Comparison of ENCODE assay signal across 10 cellular contexts in the genomic region with DNA sequence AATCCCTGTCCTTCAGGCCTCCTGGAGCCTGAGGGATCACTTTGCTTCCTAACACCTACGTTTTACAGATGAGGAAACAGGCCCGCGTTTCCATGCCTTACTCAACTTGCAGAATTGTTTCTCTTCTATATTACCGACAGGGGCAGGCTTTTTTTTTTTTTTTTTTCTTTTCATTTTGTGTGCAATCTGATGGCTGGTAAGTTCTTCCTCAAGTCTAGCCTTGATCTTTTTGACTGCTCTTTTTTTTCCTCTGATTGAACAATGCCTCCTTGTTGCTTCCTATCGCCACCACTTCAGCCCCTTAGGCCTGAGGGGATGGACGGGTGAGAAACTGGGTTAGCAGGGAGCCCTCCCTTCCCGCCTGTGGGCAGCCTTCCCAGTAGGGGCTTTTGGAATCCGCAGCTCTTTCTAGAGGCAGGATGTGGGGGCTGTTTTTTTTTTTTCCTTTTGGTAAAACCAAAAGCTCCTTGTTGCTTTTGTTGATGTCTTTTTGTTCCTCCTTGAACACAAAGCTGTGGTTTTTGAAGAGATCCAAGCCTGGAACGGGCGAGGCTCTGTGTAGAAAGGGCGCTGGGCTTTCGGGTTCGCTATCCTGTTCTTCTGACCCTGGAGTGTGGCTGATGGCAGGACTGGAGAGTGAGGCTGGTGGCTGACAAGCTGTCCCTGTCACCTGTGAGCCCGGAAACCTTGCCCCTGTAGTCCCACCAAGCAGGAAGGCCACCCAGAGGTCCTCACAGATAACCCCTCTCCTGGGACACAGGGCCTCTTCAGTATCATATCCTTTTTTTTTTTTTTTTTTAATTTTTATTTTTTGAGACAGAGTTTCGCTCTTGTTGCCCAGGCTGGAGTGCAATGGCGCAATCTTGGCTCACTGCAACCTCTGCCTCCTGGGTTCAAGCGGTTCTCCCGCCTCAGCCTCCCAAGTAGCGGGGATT. TPM values are rescaled to one million over a fixed set of nuclear protein-coding genes. Genes with fewer than 3 reads are reported as not detected.
DNase-seq lines count a peak whose midpoint lies in the region; ATAC-seq, FAIRE-seq and TF ChIP-seq lines count a peak whose summit lies in the region.
"Had no signal": no experiment of that assay in that cellular context is flagged by ENCODE, and none has a peak within 500 bp of the region (broad histone marks: within the 10 kb centered on the region; RNA-seq: fewer than 3 reads in every experiment).

No MANE protein-coding gene starts in this region.

- FAIRE-seq in HepG2 (lab: Jason Lieb, UNC) (no peak), GM19239 (lab: Jason Lieb, UNC) (no peak)

- no peak overlapping the region for H3K4me2 ChIP-seq in HepG2 (ENCODE audit: low read depth, low read length)

- no peaks in the 10 kb centered on the region for H3K27me3 ChIP-seq in HepG2 (ENCODE audit: control insufficient read depth in 1 of 2, insufficient read depth in 2 of 2, low read length in 2 of 2)
- H3K27me3 ChIP-seq in upper lobe of right lung: no peaks in the 10 kb centered on the region

- POLR2A ChIA-PET in MCF 10A (lab: Yijun Ruan, JAX): interaction anchor here (1.1 kb wide), 1 partner anchor 14 kb away, joined by 4 read pairs; a partner anchor contains a TSS
- POLR2A ChIA-PET in HepG2 (lab: Yijun Ruan, JAX): interaction anchor here (2.6 to 3.8 kb wide), 2 partner anchors 13 to 15 kb away, joined by 11 to 18 read pairs; a partner anchor contains a TSS

- H3K4me1 ChIP-seq in HepG2 (ENCODE audit: insufficient read depth, low read length): peaks cover 56% of the 10 kb centered on the region
- H3K4me1 ChIP-seq in upper lobe of right lung: peaks cover 74% of the 10 kb centered on the region

- TF ChIP-seq CTCF in MCF 10A (IDR thresholded peaks at IDR 0.05; ENCODE audit: unreplicated experiment) (no peak), HepG2 (CRISPR knock-in tag; IDR thresholded peaks at IDR 0.05) (no peak), upper lobe of right lung (IDR thresholded peaks at IDR 0.05) (no peak)

- peak overlapping the region; percentile 63 to 80 for H3K4me3 Mint-ChIP-seq in activated T-cell treated with anti-CD3 and anti-CD28 coated beads, Interleukin-2, amount 50 U/mL, for 72 hours
- no peak overlapping the region for H3K4me3 Mint-ChIP-seq in MCF 10A (ENCODE audit: unreplicated experiment)

- no peak overlapping the region for H3K9ac ChIP-seq in HepG2 (ENCODE audit: insufficient read depth, low read depth, low read length)

- H3K4me1 Mint-ChIP-seq in activated T-cell treated with anti-CD3 and anti-CD28 coated beads, Interleukin-2, amount 50 U/mL, for 72 hours (ENCODE audit: low read depth): peaks cover 87% of the 10 kb centered on the region
- peaks cover 28% of the 10 kb centered on the region for H3K4me1 Mint-ChIP-seq in MCF 10A (ENCODE audit: insufficient read depth, unreplicated experiment)

- no peak for TF ChIP-seq RAD21 in HepG2 (CRISPR knock-in tag; IDR thresholded peaks at IDR 0.05)

- no peaks in the 10 kb centered on the region for H3K27me3 Mint-ChIP-seq in activated T-cell treated with anti-CD3 and anti-CD28 coated beads, Interleukin-2, amount 50 U/mL, for 72 hours (ENCODE audit: low read depth)
- no peaks in the 10 kb centered on the region for H3K27me3 Mint-ChIP-seq in MCF 10A (ENCODE audit: insufficient read depth, unreplicated experiment)

- H3K9me3 ChIP-seq in HepG2 (ENCODE audit: low read length) (no peaks in the 10 kb centered on the region), upper lobe of right lung (no peaks in the 10 kb centered on the region)

- ATAC-seq in activated T-cell treated with anti-CD3 and anti-CD28 coated beads, Interleukin-2, amount 50 U/mL, for 72 hours (replicated peaks in 1 of 2): no peak
- ATAC-seq in HepG2 (no peak), upper lobe of right lung (no peak), HG03342 (IDR thresholded peaks at IDR 0.05; ENCODE audit: unreplicated experiment) (no peak)

- H4K20me1 ChIP-seq in HepG2 (ENCODE audit: insufficient read depth, low read length): peaks cover 53% of the 10 kb centered on the region

- CTCF ChIA-PET in MCF 10A (lab: Yijun Ruan, JAX) (interaction anchor here (0.6 to 1.0 kb wide), 2 partner anchors 13 to 111 kb away, joined by 4 to 5 read pairs; no protein-coding TSS in a partner anchor), HepG2 (lab: Yijun Ruan, JAX; ENCODE audit: low intra/inter-chr PET ratio, low total read pairs) (no interaction called here)

- TF ChIP-seq POLR2A in HepG2 (IDR thresholded peaks at IDR 0.05; ENCODE audit: insufficient read depth in 1 of 2, low read depth in 2 of 2, low read length in 2 of 2): no peak

- H3K36me3 Mint-ChIP-seq in activated T-cell treated with anti-CD3 and anti-CD28 coated beads, Interleukin-2, amount 50 U/mL, for 72 hours (ENCODE audit: insufficient read depth in 2 of 2): peaks cover 6 to 20% of the 10 kb centered on the region in 2 donors
- H3K36me3 Mint-ChIP-seq in MCF 10A (ENCODE audit: insufficient read depth, unreplicated experiment): peaks cover 49% of the 10 kb centered on the region

- peak overlapping the region; percentile 21 for H3K27ac ChIP-seq in HepG2 (ENCODE audit: extremely low read length, insufficient read depth, low read length)
- H3K27ac ChIP-seq in upper lobe of right lung: peak overlapping the region; percentile 63
- H3K27ac ChIP-seq: C4-2B had no signal

- 95% methylated on average over 19 of the region's 19 CpGs for WGBS in HepG2 (ENCODE audit: low lambda C conversion rate)

- H3K36me3 ChIP-seq in HepG2 (replicated peaks in 1 of 2; ENCODE audit: control insufficient read depth in 1 of 2, insufficient read depth in 2 of 2, low read length in 2 of 2) (peaks cover 64 to 87% of the 10 kb centered on the region in 2 experiments), upper lobe of right lung (peaks cover 59% of the 10 kb centered on the region)

- no peak for DNase-seq in activated T-cell treated with anti-CD3 and anti-CD28 coated beads, Interleukin-2, amount 50 U/mL, for 72 hours
- no peak for DNase-seq in activated T-cell treated with anti-CD3 and anti-CD28 coated beads, Interleukin-2, amount 50 U/mL, for 48 hours
- DNase-seq in MCF 10A (ENCODE audit: unreplicated experiment) (no peak), HepG2 (ENCODE audit: low spot score) (no peak), upper lobe of right lung (no peak), GM19239 (ENCODE audit: insufficient read length, low spot score) (no peak)
- no peak for DNase-seq in stimulated activated CD4-positive, alpha-beta T cell treated with anti-CD3 and anti-CD28 coated beads, Interleukin-2, amount 100 ng/mL, for 24 hours
- DNase-seq: activated CD4-positive, CD25-positive, alpha-beta regulatory T cell had no signal

- no peak overlapping the region for H3K4me3 ChIP-seq in HepG2 (replicated peaks in 1 of 3; ENCODE audit: insufficient read depth in 1 of 3, low read depth in 2 of 3, low read length in 3 of 3)
- no peak overlapping the region for H3K4me3 ChIP-seq in upper lobe of right lung

- TF ChIP-seq EP300 in HepG2 (IDR thresholded peaks at IDR 0.05; ENCODE audit: low read depth in 2 of 2, low read length in 2 of 2) (no peak), HepG2 (CRISPR knock-in tag; IDR thresholded peaks at IDR 0.05; ENCODE audit: borderline replicate concordance) (no peak)

- intact Hi-C loops in MCF 10A (cut with micrococcal nuclease): no loop called here
- intact Hi-C loops in HepG2 (cut with micrococcal nuclease; ENCODE audit: unreplicated experiment): no loop called here
- intact Hi-C loops in upper lobe of right lung (cut with DNase I): no loop called here

- in situ Hi-C loops in HepG2 (cut with HindIII; ENCODE audit: extremely low pct_ligation_motif_present, low pct_unique_long_range_greater_than_20kb): no loop called here

- peaks cover 66% of the 10 kb centered on the region for H3K79me2 ChIP-seq in HepG2 (ENCODE audit: insufficient read depth, low read length)

- peak overlapping the region; percentile 96 for H3K27ac Mint-ChIP-seq in activated T-cell treated with anti-CD3 and anti-CD28 coated beads, Interleukin-2, amount 50 U/mL, for 72 hours
- H3K27ac Mint-ChIP-seq in MCF 10A (ENCODE audit: low read depth, unreplicated experiment): peak overlapping the region; percentile 77

- no peaks in the 10 kb centered on the region for H3K9me3 Mint-ChIP-seq in activated T-cell treated with anti-CD3 and anti-CD28 coated beads, Interleukin-2, amount 50 U/mL, for 72 hours
- no peaks in the 10 kb centered on the region for H3K9me3 Mint-ChIP-seq in MCF 10A (ENCODE audit: unreplicated experiment)

- no peak overlapping the region for H2AFZ ChIP-seq in HepG2 (ENCODE audit: low read length)

- BruUV-seq in MCF 10A (replicated peaks; lab: Mats Ljungman, UMichigan) (no TSS peak), HepG2 (replicated peaks; lab: Mats Ljungman, UMichigan) (no TSS peak)

RNA-seq across cellular contexts. Expression of a gene that starts 14.0 kb away (rescaled TPM):
- total RNA-seq in activated T-cell treated with anti-CD3 and anti-CD28 coated beads, Interleukin-2, amount 50 U/mL, for 72 hours: 100 to 1,000 TPM; 160 to 172 TPM
- total RNA-seq in MCF 10A (2022) (65.1 and 68.1 TPM in 2 replicates), HepG2 (2016; rRNA removed; fragmentation: Illumina TruSeq; extraction: Trizol) (97.0 and 110 TPM in 2 replicates), upper lobe of right lung (158 TPM)
- 9.8 and 10.1 TPM in 2 replicates for total RNA-seq in HepG2 (2016; cell fraction: cytosol; rRNA removed; fragmentation: Illumina TruSeq; extraction: Trizol; ENCODE audit: low read depth)
- total RNA-seq in HepG2 (2016; cell fraction: insoluble cytoplasmic fraction; rRNA removed; fragmentation: Illumina TruSeq; extraction: Trizol): 92.3 and 97.2 TPM in 2 replicates
- 38.1 and 38.7 TPM in 2 replicates for total RNA-seq in HepG2 (2016; cell fraction: membrane; rRNA removed; fragmentation: Illumina TruSeq; extraction: Trizol)
- total RNA-seq in HepG2 (2016; cell fraction: nucleus; rRNA removed; fragmentation: Illumina TruSeq; extraction: Trizol): 62.5 and 68.5 TPM in 2 replicates
- 70.1 and 80.4 TPM in 2 replicates for polyA plus RNA-seq in HepG2 (2011; rRNA removed)
- polyA plus RNA-seq in HepG2 (2011; cell fraction: cytosol; rRNA removed): 81.9 and 127 TPM in 2 replicates
- polyA plus RNA-seq in HepG2 (2011; cell fraction: nucleus; rRNA removed): 107 and 129 TPM in 2 replicates
- polyA plus RNA-seq in HepG2 (2012): 82.2 and 85.9 TPM in 2 replicates
- 7.2 and 8.1 TPM in 2 replicates for polyA plus RNA-seq in HepG2 (2016; cell fraction: cytosol; fragmentation: Illumina TruSeq; extraction: Trizol; ENCODE audit: low read depth)
- 138 and 161 TPM in 2 replicates for polyA plus RNA-seq in HepG2 (2016; cell fraction: insoluble cytoplasmic fraction; fragmentation: Illumina TruSeq; extraction: Trizol; ENCODE audit: low read depth)
- polyA plus RNA-seq in HepG2 (2016; cell fraction: membrane; fragmentation: Illumina TruSeq; extraction: Trizol; ENCODE audit: low read depth): 25.1 and 28.1 TPM in 2 replicates
- 109 and 113 TPM in 2 replicates for polyA plus RNA-seq in HepG2 (2016; cell fraction: nucleus; fragmentation: Illumina TruSeq; extraction: Trizol; ENCODE audit: insufficient read depth, low read depth)
- polyA minus RNA-seq in HepG2 (2011; rRNA and poly(A)+ RNA removed; ENCODE audit: low replicate concordance): 136 and 189 TPM in 2 replicates
- polyA minus RNA-seq in HepG2 (2011; cell fraction: cytosol; rRNA and poly(A)+ RNA removed): 107 and 130 TPM in 2 replicates
- 49.2 and 50.4 TPM in 2 replicates for polyA minus RNA-seq in HepG2 (2011; cell fraction: nucleus; rRNA and poly(A)+ RNA removed)

RNA-seq across cellular contexts. Expression of a gene that starts 30.3 kb away (rescaled TPM):
- total RNA-seq in activated T-cell treated with anti-CD3 and anti-CD28 coated beads, Interleukin-2, amount 50 U/mL, for 72 hours: 1,000 to 10,000 TPM; 1,230 to 1,505 TPM
- total RNA-seq in MCF 10A (2022) (1,891 and 2,060 TPM in 2 replicates), HepG2 (2016; rRNA removed; fragmentation: Illumina TruSeq; extraction: Trizol) (2,790 and 3,298 TPM in 2 replicates), upper lobe of right lung (1,142 TPM)
- total RNA-seq in HepG2 (2016; cell fraction: cytosol; rRNA removed; fragmentation: Illumina TruSeq; extraction: Trizol; ENCODE audit: low read depth): 4,051 and 4,588 TPM in 2 replicates
- total RNA-seq in HepG2 (2016; cell fraction: insoluble cytoplasmic fraction; rRNA removed; fragmentation: Illumina TruSeq; extraction: Trizol): 2,655 and 3,446 TPM in 2 replicates
- total RNA-seq in HepG2 (2016; cell fraction: membrane; rRNA removed; fragmentation: Illumina TruSeq; extraction: Trizol): 6,899 and 6,901 TPM in 2 replicates
- total RNA-seq in HepG2 (2016; cell fraction: nucleus; rRNA removed; fragmentation: Illumina TruSeq; extraction: Trizol): 995 and 1,125 TPM in 2 replicates
- polyA plus RNA-seq in HepG2 (2011; rRNA removed): 4,288 and 4,860 TPM in 2 replicates
- 4,164 and 5,084 TPM in 2 replicates for polyA plus RNA-seq in HepG2 (2011; cell fraction: cytosol; rRNA removed)
- 680 and 915 TPM in 2 replicates for polyA plus RNA-seq in HepG2 (2011; cell fraction: nucleus; rRNA removed)
- polyA plus RNA-seq in HepG2 (2012): 4,457 and 5,527 TPM in 2 replicates
- 5,325 and 6,272 TPM in 2 replicates for polyA plus RNA-seq in HepG2 (2016; cell fraction: cytosol; fragmentation: Illumina TruSeq; extraction: Trizol; ENCODE audit: low read depth)
- polyA plus RNA-seq in HepG2 (2016; cell fraction: insoluble cytoplasmic fraction; fragmentation: Illumina TruSeq; extraction: Trizol; ENCODE audit: low read depth): 3,877 and 3,973 TPM in 2 replicates
- 7,669 and 7,726 TPM in 2 replicates for polyA plus RNA-seq in HepG2 (2016; cell fraction: membrane; fragmentation: Illumina TruSeq; extraction: Trizol; ENCODE audit: low read depth)
- polyA plus RNA-seq in HepG2 (2016; cell fraction: nucleus; fragmentation: Illumina TruSeq; extraction: Trizol; ENCODE audit: insufficient read depth, low read depth): 2,046 and 2,062 TPM in 2 replicates
- 223 and 322 TPM in 2 replicates for polyA minus RNA-seq in HepG2 (2011; rRNA and poly(A)+ RNA removed; ENCODE audit: low replicate concordance)
- 1,056 and 1,226 TPM in 2 replicates for polyA minus RNA-seq in HepG2 (2011; cell fraction: cytosol; rRNA and poly(A)+ RNA removed)
- polyA minus RNA-seq in HepG2 (2011; cell fraction: nucleus; rRNA and poly(A)+ RNA removed): 292 and 362 TPM in 2 replicates

RNA-seq across cellular contexts. Expression of a gene that starts 58.7 kb away (rescaled TPM):
- total RNA-seq in activated T-cell treated with anti-CD3 and anti-CD28 coated beads, Interleukin-2, amount 50 U/mL, for 72 hours: 10 to 100 TPM; 29.7 to 33.5 TPM
- total RNA-seq in MCF 10A (2022) (21.9 and 23.4 TPM in 2 replicates), HepG2 (2016; rRNA removed; fragmentation: Illumina TruSeq; extraction: Trizol) (12.7 and 15.6 TPM in 2 replicates), upper lobe of right lung (22.2 TPM)
- total RNA-seq in HepG2 (2016; cell fraction: cytosol; rRNA removed; fragmentation: Illumina TruSeq; extraction: Trizol; ENCODE audit: low read depth): 3.7 and 5.9 TPM in 2 replicates
- 12.1 and 16.1 TPM in 2 replicates for total RNA-seq in HepG2 (2016; cell fraction: insoluble cytoplasmic fraction; rRNA removed; fragmentation: Illumina TruSeq; extraction: Trizol)
- 4.9 and 5.9 TPM in 2 replicates for total RNA-seq in HepG2 (2016; cell fraction: membrane; rRNA removed; fragmentation: Illumina TruSeq; extraction: Trizol)
- total RNA-seq in HepG2 (2016; cell fraction: nucleus; rRNA removed; fragmentation: Illumina TruSeq; extraction: Trizol): 16.2 and 16.8 TPM in 2 replicates
- 20.6 and 22.7 TPM in 2 replicates for polyA plus RNA-seq in HepG2 (2011; rRNA removed)
- polyA plus RNA-seq in HepG2 (2011; cell fraction: cytosol; rRNA removed): 8.0 and 10.1 TPM in 2 replicates
- 75.8 and 78.0 TPM in 2 replicates for polyA plus RNA-seq in HepG2 (2011; cell fraction: nucleus; rRNA removed)
- polyA plus RNA-seq in HepG2 (2012): 13.3 and 15.9 TPM in 2 replicates
- polyA plus RNA-seq in HepG2 (2016; cell fraction: cytosol; fragmentation: Illumina TruSeq; extraction: Trizol; ENCODE audit: low read depth): 1.3 and 1.4 TPM in 2 replicates
- polyA plus RNA-seq in HepG2 (2016; cell fraction: insoluble cytoplasmic fraction; fragmentation: Illumina TruSeq; extraction: Trizol; ENCODE audit: low read depth): 13.2 and 13.4 TPM in 2 replicates
- 2.8 and 3.3 TPM in 2 replicates for polyA plus RNA-seq in HepG2 (2016; cell fraction: membrane; fragmentation: Illumina TruSeq; extraction: Trizol; ENCODE audit: low read depth)
- polyA plus RNA-seq in HepG2 (2016; cell fraction: nucleus; fragmentation: Illumina TruSeq; extraction: Trizol; ENCODE audit: insufficient read depth, low read depth): 51.8 and 58.8 TPM in 2 replicates
- 7.6 and 11.6 TPM in 2 replicates for polyA minus RNA-seq in HepG2 (2011; rRNA and poly(A)+ RNA removed; ENCODE audit: low replicate concordance)
- polyA minus RNA-seq in HepG2 (2011; cell fraction: cytosol; rRNA and poly(A)+ RNA removed): 3.6 and 4.1 TPM in 2 replicates
- polyA minus RNA-seq in HepG2 (2011; cell fraction: nucleus; rRNA and poly(A)+ RNA removed): 18.3 TPM in 2 replicates
